9 cellular contexts compared by ENCODE assay signal in genomic region chr4:23888421-23889319, GRCh38. TPM values are rescaled to one million over a fixed set of nuclear protein-coding genes. Genes with fewer than 3 reads are reported as not detected.
DNase-seq lines count a peak whose midpoint lies in the region; ATAC-seq and TF ChIP-seq lines count a peak whose summit lies in the region.
"Had no signal": no experiment of that assay in that cellular context is flagged by ENCODE, and none has a peak within 500 bp of the region (broad histone marks: within the 10 kb centered on the region; RNA-seq: fewer than 3 reads in every experiment).

No MANE protein-coding gene starts in this region.

- H3K27ac ChIP-seq in esophagus squamous epithelium (peak overlapping the region; percentile 40 to 83 (median 76)), muscle layer of duodenum (ENCODE audit: low read length) (peak overlapping the region; percentile 83), OCI-LY7 (ENCODE audit: low read depth, low read length, poor library complexity, severe bottlenecking) (no peak overlapping the region)

- no peak overlapping the region for H3K4me2 ChIP-seq in OCI-LY7 (ENCODE audit: low read length)

- POLR2A ChIA-PET in AG04449 (lab: Yijun Ruan, JAX) = no interaction called here
- POLR2A ChIA-PET in OCI-LY7 (lab: Charles Lee) = interaction anchor here (0.5 kb wide), 1 partner anchor 11 kb away, joined by 7 read pairs; no protein-coding TSS in a partner anchor

- no TSS peak for BruUV-seq in OCI-LY7 (replicated peaks; lab: Mats Ljungman, UMichigan)

- CTCF ChIA-PET in AG04449 (lab: Yijun Ruan, JAX) = interaction anchor here (1.5 kb wide), 1 partner anchor 531 kb away, joined by 3 read pairs; no protein-coding TSS in a partner anchor
- CTCF ChIA-PET in OCI-LY7 (lab: Charles Lee; ENCODE audit: unreplicated experiment) = no interaction called here

- H3K79me2 ChIP-seq in OCI-LY7 (ENCODE audit: insufficient read depth, low read depth, low read length) = no peaks in the 10 kb centered on the region

- H3K27me3 ChIP-seq in esophagus squamous epithelium = no peaks in the 10 kb centered on the region
- no peaks in the 10 kb centered on the region for H3K27me3 ChIP-seq in muscle layer of duodenum (ENCODE audit: low read depth, low read length)

- H3K4me1 ChIP-seq in esophagus squamous epithelium (peaks cover 4 to 71% (median 12%) of the 10 kb centered on the region in 3 donors), muscle layer of duodenum (ENCODE audit: control insufficient read depth in 1 of 2, insufficient read depth in 2 of 2, low read length in 2 of 2) (peaks cover 0 to 21% of the 10 kb centered on the region in 2 donors), OCI-LY7 (ENCODE audit: insufficient read depth, low read length, poor library complexity, severe bottlenecking) (no peaks in the 10 kb centered on the region)

- H3K4me3 ChIP-seq in AG04449 (ENCODE audit: low read depth, low read length) (peak overlapping the region; percentile 50), esophagus squamous epithelium (peak overlapping the region; percentile 30 to 63 (median 47)), muscle layer of duodenum (ENCODE audit: low read depth in 1 of 2, low read length in 2 of 2) (peak overlapping the region; percentile 77 to 82), OCI-LY7 (ENCODE audit: low read depth, low read length, poor library complexity, severe bottlenecking) (no peak overlapping the region)

- no peak for TF ChIP-seq CTCF in AG04449 (IDR thresholded peaks at IDR 0.05; ENCODE audit: insufficient read depth, low read length, missing control alignments)
- no peak for TF ChIP-seq CTCF in esophagus squamous epithelium (IDR thresholded peaks at IDR 0.05)
- TF ChIP-seq CTCF in OCI-LY7 (conservative IDR thresholded peaks at IDR 0.05; ENCODE audit: low read length) = no peak

- intact Hi-C loops in esophagus squamous epithelium (cut with DNase I) = no loop called here
- intact Hi-C loops in OCI-LY7 (cut with micrococcal nuclease; ENCODE audit: unreplicated experiment) = no loop called here

- no peaks in the 10 kb centered on the region for H4K20me1 ChIP-seq in OCI-LY7 (ENCODE audit: insufficient read depth, low read length)

- DNase-seq in AG04449 (ENCODE audit: low read depth, low spot score) (no peak), NAMALWA (ENCODE audit: low spot score) (peak; percentile 12), esophagus squamous epithelium (lab: John Stamatoyannopoulos, UW) (no peak), LoVo (ENCODE audit: low spot score) (no peak), OCI-LY7 (ENCODE audit: low spot score) (no peak)

- no peak overlapping the region for H2AFZ ChIP-seq in OCI-LY7 (ENCODE audit: low read length)

- ATAC-seq in HG02870 (IDR thresholded peaks at IDR 0.05; ENCODE audit: unreplicated experiment) (no peak), GM19035 (IDR thresholded peaks at IDR 0.05; ENCODE audit: unreplicated experiment) (no peak)

- no peak for TF ChIP-seq POLR2A in esophagus squamous epithelium (IDR thresholded peaks at IDR 0.05)

- 5 to 10% methylated on average over 25 of the region's 25 CpGs for WGBS in esophagus squamous epithelium, 2 donors

- H3K36me3 ChIP-seq in esophagus squamous epithelium = no peaks in the 10 kb centered on the region
- H3K36me3 ChIP-seq in muscle layer of duodenum (ENCODE audit: control insufficient read depth in 1 of 2, insufficient read depth in 2 of 2, low read length in 2 of 2) = no peaks in the 10 kb centered on the region
- no peaks in the 10 kb centered on the region for H3K36me3 ChIP-seq in OCI-LY7 (ENCODE audit: insufficient read depth, low read length)

- no peaks in the 10 kb centered on the region for H3K9me3 ChIP-seq in esophagus squamous epithelium
- H3K9me3 ChIP-seq in muscle layer of duodenum (ENCODE audit: control insufficient read depth in 1 of 2, low read length in 2 of 2) = no peaks in the 10 kb centered on the region
- no peaks in the 10 kb centered on the region for H3K9me3 ChIP-seq in OCI-LY7 (ENCODE audit: low read length)

- no peaks in the 10 kb centered on the region for H3K9me2 ChIP-seq in OCI-LY7 (ENCODE audit: insufficient read depth, low read length)

RNA-seq across cellular contexts. Expression of gene PPARGC1A, which starts 1.2 kb away (rescaled TPM):
- total RNA-seq in esophagus squamous epithelium = 1 to 10 TPM in 3 of 4 donors, under 1 TPM in 1; 0.75 to 4.0 (median 1.4) TPM
- not detected in 2 replicates for total RNA-seq in OCI-LY7 (2014; rRNA removed; shearing (Covaris generic))
- 0.26 and 0.40 TPM in 2 replicates for total RNA-seq in OCI-LY7 (2022)
- total RNA-seq: T-helper 1 cell treated with Interleukin-12 subunit alpha and Interleukin-12 subunit beta and Interleukin-4 antibody, amounts not matched to agents 30 ng/mL and 1 ng/mL, for 36 hours had no signal
